Comparison of ENCODE assay signal across 2 cellular contexts in the genomic region with DNA sequence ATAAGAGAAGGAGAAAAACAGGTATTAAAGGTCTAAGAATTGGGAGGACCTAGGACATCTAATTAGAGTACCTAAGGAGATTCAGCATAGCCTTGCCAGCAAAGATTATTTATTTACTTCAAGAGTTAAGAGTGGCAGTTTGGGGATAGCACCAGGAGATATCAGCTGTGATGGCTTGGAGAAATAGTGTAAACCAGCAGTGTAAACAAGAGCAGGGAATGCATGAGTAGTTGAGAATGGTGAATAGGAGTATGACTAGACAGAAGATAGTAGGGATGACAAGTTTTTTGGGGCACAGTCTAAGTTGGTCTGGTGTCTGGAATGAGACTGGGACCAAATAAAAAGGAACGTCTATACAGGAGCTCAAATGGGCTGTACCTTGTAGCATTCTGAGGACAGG. TPM values are rescaled to one million over a fixed set of nuclear protein-coding genes. Genes with fewer than 3 reads are reported as not detected.
"Had no signal": no experiment of that assay in that cellular context is flagged by ENCODE, and none has a peak within 500 bp of the region (broad histone marks: within the 10 kb centered on the region; RNA-seq: fewer than 3 reads in every experiment).

No MANE protein-coding gene starts in this region.

RNA-seq across cellular contexts. Expression of a gene that starts 36.9 kb away (rescaled TPM):
- total RNA-seq: G401 had no signal
- polyA plus RNA-seq: GM12878 had no signal
